Comparison of ENCODE assay signal across 9 cellular contexts in the genomic region with DNA sequence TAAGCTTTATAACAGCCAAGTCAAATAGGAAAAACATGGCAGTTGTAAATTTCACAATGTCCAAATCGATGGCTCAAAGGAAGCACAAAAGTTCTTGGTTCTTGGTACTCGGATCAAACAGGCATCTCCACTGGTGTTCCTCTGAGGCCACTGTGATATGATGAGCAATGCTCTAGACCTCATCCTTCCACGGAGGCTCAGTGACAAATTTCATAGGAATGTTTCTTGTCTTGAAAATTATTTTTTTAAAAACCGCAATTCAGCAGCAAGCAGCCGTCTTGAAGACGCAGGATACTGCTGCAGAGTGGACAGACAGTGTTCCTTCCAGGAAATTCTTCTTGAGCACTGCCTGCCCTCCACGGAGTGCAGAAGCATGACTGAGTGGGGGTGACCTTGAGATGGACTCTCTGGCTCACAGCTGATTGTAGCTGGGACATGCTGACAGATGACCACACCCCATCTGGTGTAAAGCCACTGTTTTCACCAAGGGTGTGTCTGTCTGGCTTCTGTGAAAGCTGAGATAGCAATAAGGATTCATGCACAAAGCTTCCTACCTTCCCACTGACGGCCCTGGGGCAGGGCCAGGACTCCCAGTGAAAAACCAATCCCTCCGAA.
A peak's percentile ranks its signal among the peaks of the same experiment; 100 is the strongest.
DNase-seq lines count a peak whose midpoint lies in the region; ATAC-seq lines count a peak whose summit lies in the region.
"Had no signal": no experiment of that assay in that cellular context is flagged by ENCODE, and none has a peak within 500 bp of the region (broad histone marks: within the 10 kb centered on the region; RNA-seq: fewer than 3 reads in every experiment).

No MANE protein-coding gene starts in this region.

- H3K9me3 ChIP-seq in naive thymus-derived CD4-positive, alpha-beta T cell (ENCODE audit: control insufficient read depth in 2 of 3, low read length in 3 of 3), result no peaks in the 10 kb centered on the region

- H3K4me1 ChIP-seq in naive thymus-derived CD4-positive, alpha-beta T cell (ENCODE audit: control insufficient read depth in 2 of 2, insufficient read depth in 2 of 2, low read length in 2 of 2), result peaks cover 0 to 13% of the 10 kb centered on the region in 2 donors

- no peaks in the 10 kb centered on the region for H3K27me3 ChIP-seq in naive thymus-derived CD4-positive, alpha-beta T cell (ENCODE audit: control insufficient read depth in 2 of 2, insufficient read depth in 2 of 2, low read length in 2 of 2)

- DNase-seq in AG20443 (ENCODE audit: low spot score) (peak; percentile 92), NCI-H69 (lab: John Stamatoyannopoulos, UW) (peak; percentile 14), NAMALWA (ENCODE audit: low spot score) (no peak), NCI-H345 treated with DMSO at 0.1 percent for 48 hours (lab: John Stamatoyannopoulos, UW; ENCODE audit: unreplicated experiment) (no peak)
- DNase-seq in naive thymus-derived CD4-positive, alpha-beta T cell, result no peak
- DNase-seq in NK-92 treated with Interleukin-12 subunit alpha and Interleukin-12 subunit beta, amount 100 ng/mL, for 24 hours (lab: John Stamatoyannopoulos, UW), result no peak
- DNase-seq: stimulated activated naive B cell treated with anti-CD40 and anti-IgM and Interleukin-4, amounts not matched to agents 10 μg/mL and 1 μg/mL and 100 μg/mL, for 72 hours had no signal

- H3K27ac ChIP-seq in naive thymus-derived CD4-positive, alpha-beta T cell (ENCODE audit: low read depth, low read length), result no peak overlapping the region

- intact Hi-C loops in dendritic cell treated with granulocyte-macrophage colony-stimulating factor and Interleukin-4, amounts not matched to agents 40 ng/mL and 50 ng/mL, for 4 days (cut with micrococcal nuclease), result no loop called here
- intact Hi-C loops in naive thymus-derived CD4-positive, alpha-beta T cell (cut with micrococcal nuclease), result loop anchor here in 1 of 2 donors (5.0 kb wide), 1 partner anchor 70 kb away; no protein-coding TSS in a partner anchor

- H3K4me3 ChIP-seq in naive thymus-derived CD4-positive, alpha-beta T cell (ENCODE audit: low read length), result no peak overlapping the region

- CTCF ChIA-PET in naive thymus-derived CD4-positive, alpha-beta T cell (lab: Charles Lee), result interaction anchor here (0.7 kb wide), 1 partner anchor 12 kb away, joined by 3 read pairs; no protein-coding TSS in a partner anchor

- H3K27me3 Mint-ChIP-seq in dendritic cell treated with granulocyte-macrophage colony-stimulating factor and Interleukin-4, amounts not matched to agents 40 ng/mL and 50 ng/mL, for 4 days, result no peaks in the 10 kb centered on the region
- H3K27me3 Mint-ChIP-seq in naive thymus-derived CD4-positive, alpha-beta T cell, result no peaks in the 10 kb centered on the region
- H3K27me3 Mint-ChIP-seq: stimulated activated naive B cell treated with anti-CD40 and anti-IgM and Interleukin-4, amounts not matched to agents 10 μg/mL and 1 μg/mL and 100 μg/mL, for 72 hours had no signal

- H3K36me3 ChIP-seq in naive thymus-derived CD4-positive, alpha-beta T cell (ENCODE audit: control insufficient read depth in 2 of 3, insufficient read depth in 3 of 3, low read length in 3 of 3), result no peaks in the 10 kb centered on the region

- H3K27ac Mint-ChIP-seq in dendritic cell treated with granulocyte-macrophage colony-stimulating factor and Interleukin-4, amounts not matched to agents 40 ng/mL and 50 ng/mL, for 4 days, result peak overlapping the region; percentile 74
- peak overlapping the region in 7 of 9 donors; percentile 4 to 75 (median 30) for H3K27ac Mint-ChIP-seq in naive thymus-derived CD4-positive, alpha-beta T cell
- H3K27ac Mint-ChIP-seq: stimulated activated naive B cell treated with anti-CD40 and anti-IgM and Interleukin-4, amounts not matched to agents 10 μg/mL and 1 μg/mL and 100 μg/mL, for 72 hours had no signal

- POLR2A ChIA-PET in naive thymus-derived CD4-positive, alpha-beta T cell (lab: Charles Lee), result no interaction called here

- ATAC-seq in naive thymus-derived CD4-positive, alpha-beta T cell, result no peak
- no peak for ATAC-seq in GM21447 (IDR thresholded peaks at IDR 0.05; ENCODE audit: unreplicated experiment)

- peaks cover 39% of the 10 kb centered on the region for H3K36me3 Mint-ChIP-seq in dendritic cell treated with granulocyte-macrophage colony-stimulating factor and Interleukin-4, amounts not matched to agents 40 ng/mL and 50 ng/mL, for 4 days (ENCODE audit: low read depth)
- peaks cover under 1 to 8% (median 2%) of the 10 kb centered on the region in 5 donors for H3K36me3 Mint-ChIP-seq in naive thymus-derived CD4-positive, alpha-beta T cell

- H3K4me1 Mint-ChIP-seq in dendritic cell treated with granulocyte-macrophage colony-stimulating factor and Interleukin-4, amounts not matched to agents 40 ng/mL and 50 ng/mL, for 4 days (ENCODE audit: low read depth), result peaks cover 43% of the 10 kb centered on the region
- peaks cover 14 to 36% (median 27%) of the 10 kb centered on the region in 7 donors for H3K4me1 Mint-ChIP-seq in naive thymus-derived CD4-positive, alpha-beta T cell

- H3K4me3 Mint-ChIP-seq in dendritic cell treated with granulocyte-macrophage colony-stimulating factor and Interleukin-4, amounts not matched to agents 40 ng/mL and 50 ng/mL, for 4 days, result no peak overlapping the region
- peak overlapping the region in 4 of 10 donors; percentile 20 to 51 (median 43) for H3K4me3 Mint-ChIP-seq in naive thymus-derived CD4-positive, alpha-beta T cell
- H3K4me3 Mint-ChIP-seq: stimulated activated naive B cell treated with anti-CD40 and anti-IgM and Interleukin-4, amounts not matched to agents 10 μg/mL and 1 μg/mL and 100 μg/mL, for 72 hours had no signal

- H3K9me3 Mint-ChIP-seq in dendritic cell treated with granulocyte-macrophage colony-stimulating factor and Interleukin-4, amounts not matched to agents 40 ng/mL and 50 ng/mL, for 4 days, result no peaks in the 10 kb centered on the region
- H3K9me3 Mint-ChIP-seq in naive thymus-derived CD4-positive, alpha-beta T cell, result peaks cover 0 to 4% (median 1%) of the 10 kb centered on the region in 11 donors

Comparison
In these comparisons a context has a peak if more than half of its experiments do, and no peak if none do; other contexts are left out.
1. DNase-seq: peak in AG20443 (single experiment) and NCI-H69 (single experiment); none in naive thymus-derived CD4-positive, alpha-beta T cell (0 of 9), NAMALWA (single experiment), NCI-H345 treated with DMSO at 0.1 percent for 48 hours (single experiment) and NK-92 treated with Interleukin-12 subunit alpha and Interleukin-12 subunit beta, amount 100 ng/mL, for 24 hours (single experiment).